In genomic region chr15:88993662-88994061, GRCh38 we compare ENCODE assay signal across 2 cellular contexts.
TF ChIP-seq lines count a peak whose summit lies in the region.

No MANE protein-coding gene starts in this region.

TF ChIP-seq in GM23338, 12 proteins besides CTCF, POLR2A, EP300 and RAD21:
- TF ChIP-seq, protein P1, sequence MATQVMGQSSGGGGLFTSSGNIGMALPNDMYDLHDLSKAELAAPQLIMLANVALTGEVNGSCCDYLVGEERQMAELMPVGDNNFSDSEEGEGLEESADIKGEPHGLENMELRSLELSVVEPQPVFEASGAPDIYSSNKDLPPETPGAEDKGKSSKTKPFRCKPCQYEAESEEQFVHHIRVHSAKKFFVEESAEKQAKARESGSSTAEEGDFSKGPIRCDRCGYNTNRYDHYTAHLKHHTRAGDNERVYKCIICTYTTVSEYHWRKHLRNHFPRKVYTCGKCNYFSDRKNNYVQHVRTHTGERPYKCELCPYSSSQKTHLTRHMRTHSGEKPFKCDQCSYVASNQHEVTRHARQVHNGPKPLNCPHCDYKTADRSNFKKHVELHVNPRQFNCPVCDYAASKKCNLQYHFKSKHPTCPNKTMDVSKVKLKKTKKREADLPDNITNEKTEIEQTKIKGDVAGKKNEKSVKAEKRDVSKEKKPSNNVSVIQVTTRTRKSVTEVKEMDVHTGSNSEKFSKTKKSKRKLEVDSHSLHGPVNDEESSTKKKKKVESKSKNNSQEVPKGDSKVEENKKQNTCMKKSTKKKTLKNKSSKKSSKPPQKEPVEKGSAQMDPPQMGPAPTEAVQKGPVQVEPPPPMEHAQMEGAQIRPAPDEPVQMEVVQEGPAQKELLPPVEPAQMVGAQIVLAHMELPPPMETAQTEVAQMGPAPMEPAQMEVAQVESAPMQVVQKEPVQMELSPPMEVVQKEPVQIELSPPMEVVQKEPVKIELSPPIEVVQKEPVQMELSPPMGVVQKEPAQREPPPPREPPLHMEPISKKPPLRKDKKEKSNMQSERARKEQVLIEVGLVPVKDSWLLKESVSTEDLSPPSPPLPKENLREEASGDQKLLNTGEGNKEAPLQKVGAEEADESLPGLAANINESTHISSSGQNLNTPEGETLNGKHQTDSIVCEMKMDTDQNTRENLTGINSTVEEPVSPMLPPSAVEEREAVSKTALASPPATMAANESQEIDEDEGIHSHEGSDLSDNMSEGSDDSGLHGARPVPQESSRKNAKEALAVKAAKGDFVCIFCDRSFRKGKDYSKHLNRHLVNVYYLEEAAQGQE (IDR thresholded peaks at IDR 0.05; ENCODE audit: unreplicated experiment): no peak
- TF ChIP-seq CREB1 (CRISPR knock-in tag; IDR thresholded peaks at IDR 0.05; ENCODE audit: low read depth) (no peak), EZH2 (IDR thresholded peaks at IDR 0.05; ENCODE audit: low read depth, unreplicated experiment) (no peak), JUNB (IDR thresholded peaks at IDR 0.05; ENCODE audit: unreplicated experiment) (no peak), ZNF114 (CRISPR knock-in tag; IDR thresholded peaks at IDR 0.05) (no peak), EZH2phosphoT487 (IDR thresholded peaks at IDR 0.05; ENCODE audit: unreplicated experiment) (no peak), ETS1 (IDR thresholded peaks at IDR 0.05) (no peak), ZNF462 (CRISPR knock-in tag; IDR thresholded peaks at IDR 0.05) (no peak), POLR2AphosphoS5 (IDR thresholded peaks at IDR 0.05; ENCODE audit: low read depth) (no peak), NANOG (IDR thresholded peaks at IDR 0.05; ENCODE audit: borderline replicate concordance) (no peak), STAT1 (IDR thresholded peaks at IDR 0.05; ENCODE audit: unreplicated experiment) (no peak), ZNF331 (CRISPR knock-in tag; IDR thresholded peaks at IDR 0.05; ENCODE audit: low read depth) (no peak)

TF ChIP-seq in IMR-90, 13 proteins besides CTCF, POLR2A, EP300 and RAD21:
- no peak for TF ChIP-seq CHD1 (IDR thresholded peaks at IDR 0.05; ENCODE audit: low read depth, low read length)
- no peak for TF ChIP-seq ELK1 (IDR thresholded peaks at IDR 0.05; ENCODE audit: borderline replicate concordance, low read depth, low read length)
- no peak for TF ChIP-seq MAFK (IDR thresholded peaks at IDR 0.05; ENCODE audit: low read depth, low read length)
- TF ChIP-seq USF2 (IDR thresholded peaks at IDR 0.05; ENCODE audit: low read depth, low read length): no peak
- no peak for TF ChIP-seq RFX5 (IDR thresholded peaks at IDR 0.05; ENCODE audit: low read depth, low read length)
- no peak for TF ChIP-seq NFE2L2 (IDR thresholded peaks at IDR 0.05; ENCODE audit: low read depth, low read length)
- TF ChIP-seq FOS (IDR thresholded peaks at IDR 0.05; ENCODE audit: low read depth, low read length): no peak
- TF ChIP-seq SMC3 (IDR thresholded peaks at IDR 0.05; ENCODE audit: low read depth, low read length): no peak
- no peak for TF ChIP-seq RCOR1 (IDR thresholded peaks at IDR 0.05; ENCODE audit: insufficient replicate concordance, low read length)
